ENCODE assay signal across 1 cellular context in genomic region chr2:130380096-130380934, GRCh38.
TF ChIP-seq lines count a peak whose summit lies in the region.

No MANE protein-coding gene starts in this region.

TF ChIP-seq in K562, 482 proteins besides CTCF, POLR2A, EP300 and RAD21 (continues in another document):
- TF ChIP-seq STAG1 (CRISPR knock-in tag; IDR thresholded peaks at IDR 0.05; ENCODE audit: borderline replicate concordance) (no peak), MCM2 (IDR thresholded peaks at IDR 0.05; ENCODE audit: low read depth) (no peak), C11orf30 (IDR thresholded peaks at IDR 0.05; ENCODE audit: low read depth) (no peak), SRSF7 (optimal IDR thresholded peaks at IDR 0.05; ENCODE audit: low read depth, low read length) (no peak), ASH1L (IDR thresholded peaks at IDR 0.05; ENCODE audit: borderline replicate concordance, low read depth, partially characterized antibody) (no peak), KHSRP (IDR thresholded peaks at IDR 0.05) (no peak), CBX5 (IDR thresholded peaks at IDR 0.05; ENCODE audit: borderline replicate concordance, low read depth) (0 out of 2 replicates have a peak, but pooled peaks have one; percentile 21), ZNF239 (CRISPR knock-in tag; IDR thresholded peaks at IDR 0.05) (peak; percentile 78), ZBTB43 (CRISPR knock-in tag; IDR thresholded peaks at IDR 0.05) (no peak), KDM4B (IDR thresholded peaks at IDR 0.05; ENCODE audit: borderline replicate concordance in 2 of 2, low read depth in 1 of 2) (no peak), ZNF449 (CRISPR knock-in tag; IDR thresholded peaks at IDR 0.05) (peak; percentile 69; the same call in 1 of the 2 replicates), MAZ (CRISPR knock-in tag; conservative IDR thresholded peaks at IDR 0.05 in 1 of 2, IDR thresholded peaks at IDR 0.05 in 1 of 2) (no peak), RFX7 (CRISPR knock-in tag; IDR thresholded peaks at IDR 0.05) (no peak), TCF7 (IDR thresholded peaks at IDR 0.05; ENCODE audit: borderline replicate concordance) (peak; percentile 92), ZNF699 (CRISPR knock-in tag; IDR thresholded peaks at IDR 0.05; ENCODE audit: insufficient replicate concordance) (no peak), NKRF (IDR thresholded peaks at IDR 0.05; ENCODE audit: borderline replicate concordance) (no peak), KLF16 (IDR thresholded peaks at IDR 0.05) (peak; percentile 13; the same call in 1 of the 2 replicates), ELF1 (tag; IDR thresholded peaks at IDR 0.05) (no peak), CSDE1 (IDR thresholded peaks at IDR 0.05) (no peak), ZNF280B (CRISPR knock-in tag; IDR thresholded peaks at IDR 0.05) (no peak), CAMTA2 (CRISPR knock-in tag; conservative IDR thresholded peaks at IDR 0.05) (no peak), ZNF253 (CRISPR knock-in tag; conservative IDR thresholded peaks at IDR 0.05) (no peak), SETDB1 (IDR thresholded peaks at IDR 0.05; ENCODE audit: low read length) (no peak), BHLHE40 (IDR thresholded peaks at IDR 0.05; ENCODE audit: low read length) (peak; percentile 24; the same call in 1 of the 2 replicates), TFE3 (CRISPR knock-in tag; IDR thresholded peaks at IDR 0.05) (no peak), L3MBTL2 (IDR thresholded peaks at IDR 0.05) (peak; percentile 82), ZFP30 (CRISPR knock-in tag; IDR thresholded peaks at IDR 0.05; ENCODE audit: borderline replicate concordance) (no peak), RBM39 (optimal IDR thresholded peaks at IDR 0.05; ENCODE audit: low read depth, low read length) (no peak), NFE2L1 (tag; IDR thresholded peaks at IDR 0.05; ENCODE audit: borderline replicate concordance, low read depth) (no peak), HOXB6 (CRISPR knock-in tag; IDR thresholded peaks at IDR 0.05; ENCODE audit: borderline replicate concordance) (no peak), NONO (IDR thresholded peaks at IDR 0.05; ENCODE audit: low read depth in 2 of 2, low read length in 1 of 2) (no peak), FIP1L1 (IDR thresholded peaks at IDR 0.05; ENCODE audit: low read depth, low read length, poor library complexity, severe bottlenecking) (no peak), GATA2 (CRISPR knock-in tag; IDR thresholded peaks at IDR 0.05) (peak; percentile 67), TGIF2 (CRISPR knock-in tag; IDR thresholded peaks at IDR 0.05) (no peak), SMARCA5 (IDR thresholded peaks at IDR 0.05) (no peak), SMAD3 (CRISPR knock-in tag; conservative IDR thresholded peaks at IDR 0.05) (no peak), SMARCC2 (IDR thresholded peaks at IDR 0.05; ENCODE audit: low read depth) (peak; percentile 54; the same call in 1 of the 2 replicates), RFX5 (IDR thresholded peaks at IDR 0.05; ENCODE audit: low read depth, low read length) (no peak)
- TF ChIP-seq, protein P1, sequence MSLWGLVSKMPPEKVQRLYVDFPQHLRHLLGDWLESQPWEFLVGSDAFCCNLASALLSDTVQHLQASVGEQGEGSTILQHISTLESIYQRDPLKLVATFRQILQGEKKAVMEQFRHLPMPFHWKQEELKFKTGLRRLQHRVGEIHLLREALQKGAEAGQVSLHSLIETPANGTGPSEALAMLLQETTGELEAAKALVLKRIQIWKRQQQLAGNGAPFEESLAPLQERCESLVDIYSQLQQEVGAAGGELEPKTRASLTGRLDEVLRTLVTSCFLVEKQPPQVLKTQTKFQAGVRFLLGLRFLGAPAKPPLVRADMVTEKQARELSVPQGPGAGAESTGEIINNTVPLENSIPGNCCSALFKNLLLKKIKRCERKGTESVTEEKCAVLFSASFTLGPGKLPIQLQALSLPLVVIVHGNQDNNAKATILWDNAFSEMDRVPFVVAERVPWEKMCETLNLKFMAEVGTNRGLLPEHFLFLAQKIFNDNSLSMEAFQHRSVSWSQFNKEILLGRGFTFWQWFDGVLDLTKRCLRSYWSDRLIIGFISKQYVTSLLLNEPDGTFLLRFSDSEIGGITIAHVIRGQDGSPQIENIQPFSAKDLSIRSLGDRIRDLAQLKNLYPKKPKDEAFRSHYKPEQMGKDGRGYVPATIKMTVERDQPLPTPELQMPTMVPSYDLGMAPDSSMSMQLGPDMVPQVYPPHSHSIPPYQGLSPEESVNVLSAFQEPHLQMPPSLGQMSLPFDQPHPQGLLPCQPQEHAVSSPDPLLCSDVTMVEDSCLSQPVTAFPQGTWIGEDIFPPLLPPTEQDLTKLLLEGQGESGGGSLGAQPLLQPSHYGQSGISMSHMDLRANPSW (CRISPR knock-in tag; IDR thresholded peaks at IDR 0.05) = peak; percentile 72; the same call in 1 of the 2 replicates
- TF ChIP-seq, protein P2, sequence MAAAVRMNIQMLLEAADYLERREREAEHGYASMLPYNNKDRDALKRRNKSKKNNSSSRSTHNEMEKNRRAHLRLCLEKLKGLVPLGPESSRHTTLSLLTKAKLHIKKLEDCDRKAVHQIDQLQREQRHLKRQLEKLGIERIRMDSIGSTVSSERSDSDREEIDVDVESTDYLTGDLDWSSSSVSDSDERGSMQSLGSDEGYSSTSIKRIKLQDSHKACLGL (CRISPR knock-in tag; IDR thresholded peaks at IDR 0.05; ENCODE audit: borderline replicate concordance, poor library complexity, severe bottlenecking) = no peak
- TF ChIP-seq, protein P3, sequence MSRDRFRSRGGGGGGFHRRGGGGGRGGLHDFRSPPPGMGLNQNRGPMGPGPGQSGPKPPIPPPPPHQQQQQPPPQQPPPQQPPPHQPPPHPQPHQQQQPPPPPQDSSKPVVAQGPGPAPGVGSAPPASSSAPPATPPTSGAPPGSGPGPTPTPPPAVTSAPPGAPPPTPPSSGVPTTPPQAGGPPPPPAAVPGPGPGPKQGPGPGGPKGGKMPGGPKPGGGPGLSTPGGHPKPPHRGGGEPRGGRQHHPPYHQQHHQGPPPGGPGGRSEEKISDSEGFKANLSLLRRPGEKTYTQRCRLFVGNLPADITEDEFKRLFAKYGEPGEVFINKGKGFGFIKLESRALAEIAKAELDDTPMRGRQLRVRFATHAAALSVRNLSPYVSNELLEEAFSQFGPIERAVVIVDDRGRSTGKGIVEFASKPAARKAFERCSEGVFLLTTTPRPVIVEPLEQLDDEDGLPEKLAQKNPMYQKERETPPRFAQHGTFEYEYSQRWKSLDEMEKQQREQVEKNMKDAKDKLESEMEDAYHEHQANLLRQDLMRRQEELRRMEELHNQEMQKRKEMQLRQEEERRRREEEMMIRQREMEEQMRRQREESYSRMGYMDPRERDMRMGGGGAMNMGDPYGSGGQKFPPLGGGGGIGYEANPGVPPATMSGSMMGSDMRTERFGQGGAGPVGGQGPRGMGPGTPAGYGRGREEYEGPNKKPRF (IDR thresholded peaks at IDR 0.05; ENCODE audit: low read depth, low read length) = no peak
- TF ChIP-seq, protein P4, sequence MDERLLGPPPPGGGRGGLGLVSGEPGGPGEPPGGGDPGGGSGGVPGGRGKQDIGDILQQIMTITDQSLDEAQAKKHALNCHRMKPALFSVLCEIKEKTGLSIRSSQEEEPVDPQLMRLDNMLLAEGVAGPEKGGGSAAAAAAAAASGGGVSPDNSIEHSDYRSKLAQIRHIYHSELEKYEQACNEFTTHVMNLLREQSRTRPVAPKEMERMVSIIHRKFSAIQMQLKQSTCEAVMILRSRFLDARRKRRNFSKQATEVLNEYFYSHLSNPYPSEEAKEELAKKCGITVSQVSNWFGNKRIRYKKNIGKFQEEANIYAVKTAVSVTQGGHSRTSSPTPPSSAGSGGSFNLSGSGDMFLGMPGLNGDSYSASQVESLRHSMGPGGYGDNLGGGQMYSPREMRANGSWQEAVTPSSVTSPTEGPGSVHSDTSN (CRISPR knock-in tag; IDR thresholded peaks at IDR 0.05; ENCODE audit: low read depth) = no peak
- TF ChIP-seq, protein P4 (tag; conservative IDR thresholded peaks at IDR 0.05; ENCODE audit: low read depth) = no peak
- TF ChIP-seq, protein P5, sequence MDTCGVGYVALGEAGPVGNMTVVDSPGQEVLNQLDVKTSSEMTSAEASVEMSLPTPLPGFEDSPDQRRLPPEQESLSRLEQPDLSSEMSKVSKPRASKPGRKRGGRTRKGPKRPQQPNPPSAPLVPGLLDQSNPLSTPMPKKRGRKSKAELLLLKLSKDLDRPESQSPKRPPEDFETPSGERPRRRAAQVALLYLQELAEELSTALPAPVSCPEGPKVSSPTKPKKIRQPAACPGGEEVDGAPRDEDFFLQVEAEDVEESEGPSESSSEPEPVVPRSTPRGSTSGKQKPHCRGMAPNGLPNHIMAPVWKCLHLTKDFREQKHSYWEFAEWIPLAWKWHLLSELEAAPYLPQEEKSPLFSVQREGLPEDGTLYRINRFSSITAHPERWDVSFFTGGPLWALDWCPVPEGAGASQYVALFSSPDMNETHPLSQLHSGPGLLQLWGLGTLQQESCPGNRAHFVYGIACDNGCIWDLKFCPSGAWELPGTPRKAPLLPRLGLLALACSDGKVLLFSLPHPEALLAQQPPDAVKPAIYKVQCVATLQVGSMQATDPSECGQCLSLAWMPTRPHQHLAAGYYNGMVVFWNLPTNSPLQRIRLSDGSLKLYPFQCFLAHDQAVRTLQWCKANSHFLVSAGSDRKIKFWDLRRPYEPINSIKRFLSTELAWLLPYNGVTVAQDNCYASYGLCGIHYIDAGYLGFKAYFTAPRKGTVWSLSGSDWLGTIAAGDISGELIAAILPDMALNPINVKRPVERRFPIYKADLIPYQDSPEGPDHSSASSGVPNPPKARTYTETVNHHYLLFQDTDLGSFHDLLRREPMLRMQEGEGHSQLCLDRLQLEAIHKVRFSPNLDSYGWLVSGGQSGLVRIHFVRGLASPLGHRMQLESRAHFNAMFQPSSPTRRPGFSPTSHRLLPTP (IDR thresholded peaks at IDR 0.05; ENCODE audit: borderline replicate concordance, extremely low read depth, insufficient read length) = no peak
